In genomic region chr2:101001713-101002561, GRCh38 we compare ENCODE assay signal across 1 cellular context.
TF ChIP-seq lines count a peak whose summit lies in the region.

Gene RPL31 (plus strand): TSS chr2:101002289. CDS start chr2:101002702, 413 bp downstream.

TF ChIP-seq in HepG2, 621 proteins besides CTCF, POLR2A, EP300 and RAD21 (continued from another document and continues in another):
- TF ChIP-seq ZNF235 (CRISPR knock-in tag; IDR thresholded peaks at IDR 0.05; ENCODE audit: borderline replicate concordance) (0 out of 2 replicates have a peak, but pooled peaks have one; percentile 87), CBX2 (IDR thresholded peaks at IDR 0.05; ENCODE audit: low read depth, low read length) (no peak), CBX2 (CRISPR knock-in tag; IDR thresholded peaks at IDR 0.05; ENCODE audit: low read depth) (0 out of 2 replicates have a peak, but pooled peaks have one; percentile 97), NCOA1 (CRISPR knock-in tag; IDR thresholded peaks at IDR 0.05) (peak; percentile 91), NFKBIZ (CRISPR knock-in tag; IDR thresholded peaks at IDR 0.05) (peak; percentile 91), MBNL3 (CRISPR knock-in tag; conservative IDR thresholded peaks at IDR 0.05) (no peak), AGO1 (IDR thresholded peaks at IDR 0.05; ENCODE audit: low read depth, low read length, poor library complexity, severe bottlenecking) (peak; percentile 75), STAT6 (CRISPR knock-in tag; IDR thresholded peaks at IDR 0.05; ENCODE audit: borderline replicate concordance) (peak; percentile 96; the same call in 1 of the 2 replicates), RELA (CRISPR knock-in tag; IDR thresholded peaks at IDR 0.05) (peak; percentile 77; the same call in 1 of the 2 replicates), ZNF263 (CRISPR knock-in tag; IDR thresholded peaks at IDR 0.05) (no peak), ZNF501 (CRISPR knock-in tag; IDR thresholded peaks at IDR 0.05) (peak; percentile 99), ZNF772 (CRISPR knock-in tag; IDR thresholded peaks at IDR 0.05) (peak; percentile 98), ELF1 (CRISPR knock-in tag; IDR thresholded peaks at IDR 0.05) (peak; percentile 98), FOXA3 (CRISPR knock-in tag; IDR thresholded peaks at IDR 0.05) (peak; percentile 84), RFX3 (CRISPR knock-in tag; IDR thresholded peaks at IDR 0.05) (no peak), ZNF703 (CRISPR knock-in tag; IDR thresholded peaks at IDR 0.05; ENCODE audit: borderline replicate concordance) (peak; percentile 82), MTERF4 (CRISPR knock-in tag; IDR thresholded peaks at IDR 0.05) (peak; percentile 99), SNRNP70 (IDR thresholded peaks at IDR 0.05; ENCODE audit: low read depth, low read length) (no peak), ZNF589 (CRISPR knock-in tag; conservative IDR thresholded peaks at IDR 0.05) (peak; percentile 97), TAF1 (CRISPR knock-in tag; IDR thresholded peaks at IDR 0.05) (peak; percentile 100), NFYB (CRISPR knock-in tag; IDR thresholded peaks at IDR 0.05) (peak; percentile 8; the same call in 1 of the 2 replicates), ZNF274 (CRISPR knock-in tag; IDR thresholded peaks at IDR 0.05) (peak; percentile 99), KIAA2018 (CRISPR knock-in tag; IDR thresholded peaks at IDR 0.05; ENCODE audit: borderline replicate concordance) (peak; percentile 93; the same call in 1 of the 2 replicates), DR1 (CRISPR knock-in tag; IDR thresholded peaks at IDR 0.05) (peak; percentile 99), JUN (CRISPR knock-in tag; IDR thresholded peaks at IDR 0.05) (peak; percentile 96), FLYWCH1 (CRISPR knock-in tag; IDR thresholded peaks at IDR 0.05) (peak; percentile 96), TBP (CRISPR knock-in tag; IDR thresholded peaks at IDR 0.05) (peak; percentile 23; the same call in 1 of the 2 replicates), MED8 (CRISPR knock-in tag; IDR thresholded peaks at IDR 0.05; ENCODE audit: insufficient replicate concordance) (peak; percentile 93), ZNF841 (CRISPR knock-in tag; IDR thresholded peaks at IDR 0.05; ENCODE audit: borderline replicate concordance) (0 out of 2 replicates have a peak, but pooled peaks have one; percentile 58)
- TF ChIP-seq, protein P1, sequence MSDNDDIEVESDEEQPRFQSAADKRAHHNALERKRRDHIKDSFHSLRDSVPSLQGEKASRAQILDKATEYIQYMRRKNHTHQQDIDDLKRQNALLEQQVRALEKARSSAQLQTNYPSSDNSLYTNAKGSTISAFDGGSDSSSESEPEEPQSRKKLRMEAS (IDR thresholded peaks at IDR 0.05): peak; percentile 100
- TF ChIP-seq, protein P2, sequence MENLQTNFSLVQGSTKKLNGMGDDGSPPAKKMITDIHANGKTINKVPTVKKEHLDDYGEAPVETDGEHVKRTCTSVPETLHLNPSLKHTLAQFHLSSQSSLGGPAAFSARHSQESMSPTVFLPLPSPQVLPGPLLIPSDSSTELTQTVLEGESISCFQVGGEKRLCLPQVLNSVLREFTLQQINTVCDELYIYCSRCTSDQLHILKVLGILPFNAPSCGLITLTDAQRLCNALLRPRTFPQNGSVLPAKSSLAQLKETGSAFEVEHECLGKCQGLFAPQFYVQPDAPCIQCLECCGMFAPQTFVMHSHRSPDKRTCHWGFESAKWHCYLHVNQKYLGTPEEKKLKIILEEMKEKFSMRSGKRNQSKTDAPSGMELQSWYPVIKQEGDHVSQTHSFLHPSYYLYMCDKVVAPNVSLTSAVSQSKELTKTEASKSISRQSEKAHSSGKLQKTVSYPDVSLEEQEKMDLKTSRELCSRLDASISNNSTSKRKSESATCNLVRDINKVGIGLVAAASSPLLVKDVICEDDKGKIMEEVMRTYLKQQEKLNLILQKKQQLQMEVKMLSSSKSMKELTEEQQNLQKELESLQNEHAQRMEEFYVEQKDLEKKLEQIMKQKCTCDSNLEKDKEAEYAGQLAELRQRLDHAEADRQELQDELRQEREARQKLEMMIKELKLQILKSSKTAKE (CRISPR knock-in tag; IDR thresholded peaks at IDR 0.05; ENCODE audit: borderline replicate concordance): no peak; the same call in 1 of the 2 replicates
- TF ChIP-seq, protein P3, sequence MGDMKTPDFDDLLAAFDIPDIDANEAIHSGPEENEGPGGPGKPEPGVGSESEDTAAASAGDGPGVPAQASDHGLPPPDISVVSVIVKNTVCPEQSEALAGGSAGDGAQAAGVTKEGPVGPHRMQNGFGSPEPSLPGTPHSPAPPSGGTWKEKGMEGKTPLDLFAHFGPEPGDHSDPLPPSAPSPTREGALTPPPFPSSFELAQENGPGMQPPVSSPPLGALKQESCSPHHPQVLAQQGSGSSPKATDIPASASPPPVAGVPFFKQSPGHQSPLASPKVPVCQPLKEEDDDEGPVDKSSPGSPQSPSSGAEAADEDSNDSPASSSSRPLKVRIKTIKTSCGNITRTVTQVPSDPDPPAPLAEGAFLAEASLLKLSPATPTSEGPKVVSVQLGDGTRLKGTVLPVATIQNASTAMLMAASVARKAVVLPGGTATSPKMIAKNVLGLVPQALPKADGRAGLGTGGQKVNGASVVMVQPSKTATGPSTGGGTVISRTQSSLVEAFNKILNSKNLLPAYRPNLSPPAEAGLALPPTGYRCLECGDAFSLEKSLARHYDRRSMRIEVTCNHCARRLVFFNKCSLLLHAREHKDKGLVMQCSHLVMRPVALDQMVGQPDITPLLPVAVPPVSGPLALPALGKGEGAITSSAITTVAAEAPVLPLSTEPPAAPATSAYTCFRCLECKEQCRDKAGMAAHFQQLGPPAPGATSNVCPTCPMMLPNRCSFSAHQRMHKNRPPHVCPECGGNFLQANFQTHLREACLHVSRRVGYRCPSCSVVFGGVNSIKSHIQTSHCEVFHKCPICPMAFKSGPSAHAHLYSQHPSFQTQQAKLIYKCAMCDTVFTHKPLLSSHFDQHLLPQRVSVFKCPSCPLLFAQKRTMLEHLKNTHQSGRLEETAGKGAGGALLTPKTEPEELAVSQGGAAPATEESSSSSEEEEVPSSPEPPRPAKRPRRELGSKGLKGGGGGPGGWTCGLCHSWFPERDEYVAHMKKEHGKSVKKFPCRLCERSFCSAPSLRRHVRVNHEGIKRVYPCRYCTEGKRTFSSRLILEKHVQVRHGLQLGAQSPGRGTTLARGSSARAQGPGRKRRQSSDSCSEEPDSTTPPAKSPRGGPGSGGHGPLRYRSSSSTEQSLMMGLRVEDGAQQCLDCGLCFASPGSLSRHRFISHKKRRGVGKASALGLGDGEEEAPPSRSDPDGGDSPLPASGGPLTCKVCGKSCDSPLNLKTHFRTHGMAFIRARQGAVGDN (CRISPR knock-in tag; IDR thresholded peaks at IDR 0.05): peak; percentile 100
- TF ChIP-seq, protein P4, sequence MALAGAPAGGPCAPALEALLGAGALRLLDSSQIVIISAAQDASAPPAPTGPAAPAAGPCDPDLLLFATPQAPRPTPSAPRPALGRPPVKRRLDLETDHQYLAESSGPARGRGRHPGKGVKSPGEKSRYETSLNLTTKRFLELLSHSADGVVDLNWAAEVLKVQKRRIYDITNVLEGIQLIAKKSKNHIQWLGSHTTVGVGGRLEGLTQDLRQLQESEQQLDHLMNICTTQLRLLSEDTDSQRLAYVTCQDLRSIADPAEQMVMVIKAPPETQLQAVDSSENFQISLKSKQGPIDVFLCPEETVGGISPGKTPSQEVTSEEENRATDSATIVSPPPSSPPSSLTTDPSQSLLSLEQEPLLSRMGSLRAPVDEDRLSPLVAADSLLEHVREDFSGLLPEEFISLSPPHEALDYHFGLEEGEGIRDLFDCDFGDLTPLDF (CRISPR knock-in tag; IDR thresholded peaks at IDR 0.05): peak; percentile 83
- TF ChIP-seq, protein P5, sequence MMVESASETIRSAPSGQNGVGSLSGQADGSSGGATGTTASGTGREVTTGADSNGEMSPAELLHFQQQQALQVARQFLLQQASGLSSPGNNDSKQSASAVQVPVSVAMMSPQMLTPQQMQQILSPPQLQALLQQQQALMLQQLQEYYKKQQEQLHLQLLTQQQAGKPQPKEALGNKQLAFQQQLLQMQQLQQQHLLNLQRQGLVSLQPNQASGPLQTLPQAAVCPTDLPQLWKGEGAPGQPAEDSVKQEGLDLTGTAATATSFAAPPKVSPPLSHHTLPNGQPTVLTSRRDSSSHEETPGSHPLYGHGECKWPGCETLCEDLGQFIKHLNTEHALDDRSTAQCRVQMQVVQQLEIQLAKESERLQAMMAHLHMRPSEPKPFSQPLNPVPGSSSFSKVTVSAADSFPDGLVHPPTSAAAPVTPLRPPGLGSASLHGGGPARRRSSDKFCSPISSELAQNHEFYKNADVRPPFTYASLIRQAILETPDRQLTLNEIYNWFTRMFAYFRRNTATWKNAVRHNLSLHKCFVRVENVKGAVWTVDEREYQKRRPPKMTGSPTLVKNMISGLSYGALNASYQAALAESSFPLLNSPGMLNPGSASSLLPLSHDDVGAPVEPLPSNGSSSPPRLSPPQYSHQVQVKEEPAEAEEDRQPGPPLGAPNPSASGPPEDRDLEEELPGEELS (CRISPR knock-in tag; IDR thresholded peaks at IDR 0.05): peak; percentile 68
